ENCODE assay signal across 23 cellular contexts in genomic region chr2:222532315-222532714, GRCh38.
"Had no signal": no experiment of that assay in that cellular context is flagged by ENCODE, and none has a peak within 500 bp of the region (broad histone marks: within the 10 kb centered on the region; RNA-seq: fewer than 3 reads in every experiment).

No MANE protein-coding gene starts in this region.

- H3K36me3 ChIP-seq: cardiac muscle cell, left lung, transverse colon, uterus had no signal

- H3K9me3 ChIP-seq: left lung, mucosa of descending colon, testis, transverse colon, uterus had no signal

- H3K27ac ChIP-seq: cardiac muscle cell, coronary artery, dorsolateral prefrontal cortex, left lung, testis, transverse colon, uterus had no signal

- H3K4me3 Mint-ChIP-seq: activated CD4-positive, alpha-beta T cell treated with anti-CD3 and anti-CD28 coated beads for 36 hours; activated naive CD8-positive, alpha-beta T cell; natural killer cell treated with Interleukin-12 subunit alpha and Interleukin-12 subunit beta and Interleukin-15 and Interleukin-18, amount 100 ng/mL, for 72 hours had no signal

- H3K36me3 Mint-ChIP-seq: activated naive CD8-positive, alpha-beta T cell; natural killer cell treated with Interleukin-12 subunit alpha and Interleukin-12 subunit beta and Interleukin-15 and Interleukin-18, amount 100 ng/mL, for 72 hours had no signal

- ATAC-seq: activated CD4-positive, alpha-beta T cell treated with anti-CD3 and anti-CD28 coated beads for 36 hours; left lung; mucosa of descending colon; natural killer cell treated with Interleukin-12 subunit alpha and Interleukin-12 subunit beta and Interleukin-15 and Interleukin-18, amount 100 ng/mL, for 72 hours; right cardiac atrium had no signal

- H3K27me3 ChIP-seq: cardiac muscle cell, left lung, testis, transverse colon, uterus had no signal

- H3K27ac Mint-ChIP-seq: activated CD4-positive, alpha-beta T cell treated with anti-CD3 and anti-CD28 coated beads for 36 hours; activated naive CD8-positive, alpha-beta T cell; natural killer cell treated with Interleukin-12 subunit alpha and Interleukin-12 subunit beta and Interleukin-15 and Interleukin-18, amount 100 ng/mL, for 72 hours had no signal

- H3K4me1 ChIP-seq: left lung, testis, transverse colon, uterus had no signal

- DNase-seq: activated CD4-positive, alpha-beta T cell treated with anti-CD3 and anti-CD28 coated beads for 36 hours; activated CD4-positive, alpha-beta T cell treated with anti-CD3 and anti-CD28 coated beads, Interleukin-2, amount 50 U/mL, for 4 hours; activated CD4-positive, CD25-positive, alpha-beta regulatory T cell; activated effector memory CD4-positive, alpha-beta T cell treated with Interleukin-2 at 50 U/mL for 16 hours; activated naive CD4-positive, alpha-beta T cell treated with Interleukin-2 at 50 U/mL for 16 hours; anterior cingulate cortex; dorsolateral prefrontal cortex; effector memory CD4-positive, alpha-beta T cell; left lung; mucosa of descending colon; posterior cingulate gyrus; right cardiac atrium; stimulated activated CD4-positive, alpha-beta T cell treated with anti-CD3 and anti-CD28 coated beads, Interleukin-15, amount 100 ng/mL, for 24 hours; stimulated activated naive CD4-positive, alpha-beta T cell treated with Interleukin-2 at 50 U/mL for 16 hours; T-helper 2 cell; testis; transverse colon; uterus had no signal

- H3K4me3 ChIP-seq: cardiac muscle cell, coronary artery, dorsolateral prefrontal cortex, left lung, lung, mucosa of descending colon, testis, transverse colon, uterus had no signal

- H3K9me3 Mint-ChIP-seq: natural killer cell treated with Interleukin-12 subunit alpha and Interleukin-12 subunit beta and Interleukin-15 and Interleukin-18, amount 100 ng/mL, for 72 hours had no signal

- H3K4me1 Mint-ChIP-seq: activated CD4-positive, alpha-beta T cell treated with anti-CD3 and anti-CD28 coated beads for 36 hours had no signal
